24 cellular contexts compared by ENCODE assay signal in genomic region chr4:173189117-173189693, GRCh38. TPM values are rescaled to one million over a fixed set of nuclear protein-coding genes. Genes with fewer than 3 reads are reported as not detected.
DNase-seq lines count a peak whose midpoint lies in the region; ATAC-seq and TF ChIP-seq lines count a peak whose summit lies in the region.
"Had no signal": no experiment of that assay in that cellular context is flagged by ENCODE, and none has a peak within 500 bp of the region (broad histone marks: within the 10 kb centered on the region; RNA-seq: fewer than 3 reads in every experiment).

No MANE protein-coding gene starts in this region.

- no peak overlapping the region for H3K56ac ChIP-seq in IMR-90 (ENCODE audit: extremely low read depth, insufficient read depth, low read length)

- H2AFZ ChIP-seq in IMR-90 (replicated peaks; ENCODE audit: low read length, poor library complexity), result no peak overlapping the region

- H2AK9ac ChIP-seq in IMR-90 (replicated peaks; ENCODE audit: low read depth, low read length, poor library complexity), result no peak overlapping the region

- H3K27ac ChIP-seq in IMR-90 (ENCODE audit: insufficient read depth, low read length) (no peak overlapping the region), left lung (no peak overlapping the region)
- H3K27ac ChIP-seq: C4-2B, cardiac muscle cell, KMS-11, SK-N-MC, testis, uterus, WERI-Rb-1 had no signal

- H3K36me3 ChIP-seq in IMR-90 (ENCODE audit: control insufficient read depth, insufficient read depth, low read length) (no peaks in the 10 kb centered on the region), left lung (no peaks in the 10 kb centered on the region)
- H3K36me3 ChIP-seq: cardiac muscle cell, uterus, WERI-Rb-1 had no signal

- no peak overlapping the region for H2BK20ac ChIP-seq in IMR-90 (ENCODE audit: low read depth, low read length)

- no peak overlapping the region for H3K4ac ChIP-seq in IMR-90 (ENCODE audit: low read depth, low read length)

- ATAC-seq in IMR-90 (ENCODE audit: low read depth) (peak; percentile 68), left lung (no peak)
- ATAC-seq: A549, sciatic nerve had no signal

- H3K9me3 ChIP-seq in IMR-90 (ENCODE audit: control insufficient read depth, insufficient read depth, low read length) (no peaks in the 10 kb centered on the region), left lung (no peaks in the 10 kb centered on the region)
- H3K9me3 ChIP-seq: A549, testis, uterus had no signal

- in situ Hi-C loops in IMR-90 (cut with MboI; ENCODE audit: low sequenced_read_pairs), result no loop called here

- H4K91ac ChIP-seq in IMR-90 (ENCODE audit: insufficient read depth, low read depth, low read length), result no peak overlapping the region

- no peak for TF ChIP-seq CTCF in IMR-90 (conservative IDR thresholded peaks at IDR 0.05; ENCODE audit: low read depth, low read length)
- no peak for TF ChIP-seq CTCF in fibroblast of pulmonary artery (IDR thresholded peaks at IDR 0.05; ENCODE audit: low read length, missing control alignments)
- TF ChIP-seq CTCF in left lung (IDR thresholded peaks at IDR 0.05), result no peak

- no peak overlapping the region for H3K4me2 ChIP-seq in IMR-90 (ENCODE audit: low read depth, low read length)
- H3K4me2 ChIP-seq: A549, KMS-11 had no signal

- H3K23ac ChIP-seq in IMR-90 (ENCODE audit: low read depth, low read length), result no peak overlapping the region

- H3K4me1 ChIP-seq in IMR-90 (ENCODE audit: control insufficient read depth, insufficient read depth, low read length) (peaks cover 8% of the 10 kb centered on the region; the same call in 1 of the 2 replicates), left lung (peaks cover 0 to 16% of the 10 kb centered on the region in 2 donors)
- H3K4me1 ChIP-seq: testis, uterus had no signal

- dilution Hi-C loops in IMR-90 (cut with HindIII; ENCODE audit: low sequenced_read_pairs, unreplicated experiment), result no loop called here

- H3K9ac ChIP-seq in IMR-90 (ENCODE audit: low read depth, low read length), result no peak overlapping the region
- H3K9ac ChIP-seq: KMS-11 had no signal

- H3K27me3 ChIP-seq in IMR-90 (ENCODE audit: control insufficient read depth, insufficient read depth, low read length), result no peaks in the 10 kb centered on the region
- no peaks in the 10 kb centered on the region for H3K27me3 ChIP-seq in left lung
- H3K27me3 ChIP-seq: cardiac muscle cell, testis, uterus had no signal

- no TSS peak for BruUV-seq in IMR-90 (replicated peaks; lab: Mats Ljungman, UMichigan)

- no peak for TF ChIP-seq POLR2A in IMR-90 (IDR thresholded peaks at IDR 0.05; ENCODE audit: low read depth, low read length)

- H4K5ac ChIP-seq in IMR-90 (ENCODE audit: low read depth, low read length), result no peak overlapping the region

- peak overlapping the region; percentile 40; the same call in 1 of the 3 replicates for H2BK15ac ChIP-seq in IMR-90 (ENCODE audit: low read depth, low read length)

- TF ChIP-seq RAD21 in IMR-90 (IDR thresholded peaks at IDR 0.05; ENCODE audit: low read length), result no peak

- H3K18ac ChIP-seq in IMR-90 (ENCODE audit: low read depth, low read length), result no peak overlapping the region

- CTCF ChIA-PET in IMR-90 (lab: Yijun Ruan, JAX), result no interaction called here

- H3K14ac ChIP-seq in IMR-90 (replicated peaks; ENCODE audit: low read depth, low read length), result no peak overlapping the region

- no peak overlapping the region for H2AK5ac ChIP-seq in IMR-90 (ENCODE audit: low read depth, low read length)

- POLR2A ChIA-PET in IMR-90 (lab: Charles Lee; ENCODE audit: unreplicated experiment), result no interaction called here

- H4K20me1 ChIP-seq in IMR-90 (ENCODE audit: insufficient read depth, low read length), result no peaks in the 10 kb centered on the region

- H3K9me1 ChIP-seq in IMR-90 (ENCODE audit: insufficient read depth, low read length), result no peaks in the 10 kb centered on the region

- intact Hi-C loops in IMR-90 (cut with micrococcal nuclease) (no loop called here), left lung (cut with DNase I) (no loop called here)

- H3K79me1 ChIP-seq in IMR-90 (ENCODE audit: low read depth in 1 of 2, low read length in 2 of 2), result peaks cover 9 to 30% of the 10 kb centered on the region in 2 experiments; a peak in 3 of 4 replicates

- H3K4me3 ChIP-seq in IMR-90 (ENCODE audit: insufficient read depth, low read depth, low read length), result no peak overlapping the region
- H3K4me3 ChIP-seq in fibroblast of pulmonary artery (replicated peaks; ENCODE audit: low read depth, low read length), result no peak overlapping the region
- H3K4me3 ChIP-seq in left lung, result no peak overlapping the region
- H3K4me3 ChIP-seq: A549, cardiac muscle cell, SK-N-MC, testis, uterus had no signal

- no peak overlapping the region; a peak in 1 of 4 replicates for H4K8ac ChIP-seq in IMR-90 (ENCODE audit: low read depth in 2 of 2, low read length in 2 of 2)

- H2BK5ac ChIP-seq in IMR-90 (ENCODE audit: low read depth, low read length, poor library complexity, severe bottlenecking), result no peak overlapping the region

- H2BK120ac ChIP-seq in IMR-90 (ENCODE audit: low read depth, low read length), result no peak overlapping the region

- peak; percentile 34 for DNase-seq in AG08396 (ENCODE audit: low spot score)
- peak; percentile 85 for DNase-seq in IMR-90
- DNase-seq in astrocyte of the hippocampus (ENCODE audit: low read depth, low spot score), result peak; percentile 37
- peak; percentile 39 for DNase-seq in fibroblast of pulmonary artery (ENCODE audit: low read depth)
- no peak for DNase-seq in SW 1271 (lab: John Stamatoyannopoulos, UW)
- DNase-seq in left lung, result no peak
- DNase-seq in CD1c-positive myeloid dendritic cell (ENCODE audit: extremely low spot score), result no peak
- no peak for DNase-seq in SIG-M5 (lab: John Stamatoyannopoulos, UW)
- DNase-seq: activated CD4-positive, alpha-beta T cell treated with anti-CD3 and anti-CD28 coated beads, Interleukin-2, amount 10 ng/mL, durations not matched to agents 7 days and 5 days; NCI-H1048; NCI-H187 treated with DMSO at 0.1 percent for 48 hours; NCI-H526 treated with DMSO at 0.1 percent for 48 hours; RPMI8226; stimulated activated naive CD4-positive, alpha-beta T cell treated with Interleukin-2 at 50 U/mL for 16 hours; T-helper 9 cell; testis; uterus; WERI-Rb-1 had no signal

- WGBS in IMR-90 (ENCODE audit: extremely low coverage in 2 of 2, insufficient read length in 1 of 2), 2 experiments, result no CpG with 5 or more reads among the region's 4 CpGs

TF ChIP-seq in IMR-90, 13 proteins besides CTCF, POLR2A, EP300 and RAD21:
- TF ChIP-seq RFX5 (IDR thresholded peaks at IDR 0.05; ENCODE audit: low read depth, low read length) (no peak), CEBPB (IDR thresholded peaks at IDR 0.05; ENCODE audit: low read depth, low read length) (peak; percentile 84)

RNA-seq across cellular contexts. Expression of gene GALNT7, which starts 20.6 kb away (rescaled TPM):
- total RNA-seq in IMR-90 (2012; rRNA removed) (31.2 and 43.9 TPM in 2 replicates), left lung (10 to 100 TPM; 25.2 to 27.5 TPM)
- polyA plus RNA-seq in IMR-90 (2012; rRNA removed), result 14.3 and 19.1 TPM in 2 replicates
- polyA plus RNA-seq in IMR-90 (2012; cell fraction: cytosol; rRNA removed), result 3.6 and 4.2 TPM in 2 replicates
- polyA plus RNA-seq in IMR-90 (2012; cell fraction: nucleus; rRNA removed; ENCODE audit: low replicate concordance), result 2.9 and 26.0 TPM in 2 replicates

Comparison
In these comparisons a context has a peak if more than half of its experiments do, and no peak if none do; other contexts are left out.
1. DNase-seq: peak in AG08396 (single experiment), IMR-90 (single experiment), astrocyte of the hippocampus (single experiment) and fibroblast of pulmonary artery (single experiment); none in SW 1271 (0 of 2), left lung (0 of 2), CD1c-positive myeloid dendritic cell (single experiment) and SIG-M5 (single experiment).